Comparison of ENCODE assay signal across 18 cellular contexts in genomic region chr7:11170160-11170559, GRCh38.
A peak's percentile ranks its signal among the peaks of the same experiment; 100 is the strongest.
DNase-seq lines count a peak whose midpoint lies in the region; ATAC-seq and TF ChIP-seq lines count a peak whose summit lies in the region.
"Had no signal": no experiment of that assay in that cellular context is flagged by ENCODE, and none has a peak within 500 bp of the region (broad histone marks: within the 10 kb centered on the region; RNA-seq: fewer than 3 reads in every experiment).

No MANE protein-coding gene starts in this region.

- no peak for TF ChIP-seq CTCF in PC-3 (conservative IDR thresholded peaks at IDR 0.05; ENCODE audit: low read depth, low read length)
- no peak for TF ChIP-seq CTCF in right lobe of liver (IDR thresholded peaks at IDR 0.05)
- no peak for TF ChIP-seq CTCF in BE2C (IDR thresholded peaks at IDR 0.05; ENCODE audit: low read depth, low read length)

- H3K79me2 ChIP-seq in PC-3 (ENCODE audit: low read length) = no peaks in the 10 kb centered on the region

- DNase-seq in DMS153 (lab: John Stamatoyannopoulos, UW) (peak; percentile 50), NCI-H187 (lab: John Stamatoyannopoulos, UW) (peak; percentile 28 to 53), PC-3 (no peak), right lobe of liver (no peak), BE2C (no peak), foreskin melanocyte (no peak)
- no peak for DNase-seq in activated CD4-positive, alpha-beta T cell treated with anti-CD3 and anti-CD28 coated beads for 36 hours
- DNase-seq: activated B cell treated with CpG ODN at 0.5 μM for 24 hours; activated CD8-positive, alpha-beta memory T cell treated with anti-CD3 and anti-CD28 coated beads, Interleukin-2, amount 10 ng/mL, durations not matched to agents 7 days and 5 days; activated naive CD4-positive, alpha-beta T cell; DMS53; HCEC 1CT; mesendoderm; NCI-H2107; PC-9; stomach had no signal

- POLR2A ChIA-PET in PC-3 (lab: Charles Lee; ENCODE audit: unreplicated experiment) = no interaction called here
- POLR2A ChIA-PET in activated CD4-positive, alpha-beta T cell treated with anti-CD3 and anti-CD28 coated beads for 36 hours (lab: Charles Lee) = interaction anchor here (0.6 kb wide), 1 partner anchor 16 kb away, joined by 5 read pairs; no protein-coding TSS in a partner anchor

- H3K4me1 ChIP-seq in PC-3 (ENCODE audit: insufficient read depth, low read length) (no peaks in the 10 kb centered on the region), right lobe of liver (peaks cover 0 to 12% (median 2%) of the 10 kb centered on the region in 4 donors), BE2C (peaks cover 5% of the 10 kb centered on the region; the same call in 1 of the 2 replicates)

- H3K4me3 Mint-ChIP-seq in activated CD4-positive, alpha-beta T cell treated with anti-CD3 and anti-CD28 coated beads for 36 hours = no peak overlapping the region
- H3K4me3 Mint-ChIP-seq: activated B cell treated with CpG ODN at 0.5 μM for 24 hours; activated CD8-positive, alpha-beta memory T cell treated with anti-CD3 and anti-CD28 coated beads, Interleukin-2, amount 10 ng/mL, durations not matched to agents 7 days and 5 days had no signal

- no peaks in the 10 kb centered on the region for H4K20me1 ChIP-seq in PC-3 (ENCODE audit: low read length)

- H3K36me3 ChIP-seq in PC-3 (ENCODE audit: low read depth, low read length) (no peaks in the 10 kb centered on the region), right lobe of liver (no peaks in the 10 kb centered on the region), BE2C (no peaks in the 10 kb centered on the region)
- H3K36me3 ChIP-seq: stomach had no signal

- CTCF ChIA-PET in PC-3 (lab: Charles Lee) = no interaction called here
- CTCF ChIA-PET in activated CD4-positive, alpha-beta T cell treated with anti-CD3 and anti-CD28 coated beads for 36 hours (lab: Charles Lee) = interaction anchor here (1.0 kb wide), 1 partner anchor 42 kb away, joined by 3 read pairs; no protein-coding TSS in a partner anchor

- H3K27ac Mint-ChIP-seq in activated CD4-positive, alpha-beta T cell treated with anti-CD3 and anti-CD28 coated beads for 36 hours = no peak overlapping the region
- H3K27ac Mint-ChIP-seq: activated B cell treated with CpG ODN at 0.5 μM for 24 hours; activated CD8-positive, alpha-beta memory T cell treated with anti-CD3 and anti-CD28 coated beads, Interleukin-2, amount 10 ng/mL, durations not matched to agents 7 days and 5 days had no signal

- H3K9me3 Mint-ChIP-seq in activated CD4-positive, alpha-beta T cell treated with anti-CD3 and anti-CD28 coated beads for 36 hours (ENCODE audit: low read depth) = no peaks in the 10 kb centered on the region
- H3K9me3 Mint-ChIP-seq: activated B cell treated with CpG ODN at 0.5 μM for 24 hours had no signal

- peaks cover 14% of the 10 kb centered on the region for H3K4me1 Mint-ChIP-seq in activated CD4-positive, alpha-beta T cell treated with anti-CD3 and anti-CD28 coated beads for 36 hours
- H3K4me1 Mint-ChIP-seq: activated B cell treated with CpG ODN at 0.5 μM for 24 hours had no signal

- no peaks in the 10 kb centered on the region for H3K27me3 ChIP-seq in PC-3 (ENCODE audit: low read length)
- H3K27me3 ChIP-seq in right lobe of liver = no peaks in the 10 kb centered on the region
- H3K27me3 ChIP-seq in BE2C = no peaks in the 10 kb centered on the region
- H3K27me3 ChIP-seq: stomach had no signal

- BruUV-seq in PC-3 (replicated peaks; lab: Mats Ljungman, UMichigan) = no TSS peak

- H2AFZ ChIP-seq in PC-3 (ENCODE audit: low read length) = no peak overlapping the region
- H2AFZ ChIP-seq: PC-9 had no signal

- no peak for TF ChIP-seq POLR2A in right lobe of liver (IDR thresholded peaks at IDR 0.05)

- no peak overlapping the region for H3K4me3 ChIP-seq in PC-3 (ENCODE audit: low read length)
- H3K4me3 ChIP-seq in right lobe of liver = no peak overlapping the region
- no peak overlapping the region for H3K4me3 ChIP-seq in BE2C (ENCODE audit: low read depth, low read length)
- H3K4me3 ChIP-seq: K562, PC-9, stomach had no signal

- no peak overlapping the region for H3K27ac ChIP-seq in PC-3 (ENCODE audit: low read length)
- H3K27ac ChIP-seq in right lobe of liver = peak overlapping the region in 1 of 3 donors; percentile 6
- H3K27ac ChIP-seq: PC-9, stomach had no signal

- peaks cover 2% of the 10 kb centered on the region for H3K36me3 Mint-ChIP-seq in activated CD4-positive, alpha-beta T cell treated with anti-CD3 and anti-CD28 coated beads for 36 hours (ENCODE audit: low read depth)
- H3K36me3 Mint-ChIP-seq: activated CD8-positive, alpha-beta memory T cell treated with anti-CD3 and anti-CD28 coated beads, Interleukin-2, amount 10 ng/mL, durations not matched to agents 7 days and 5 days had no signal

- no peaks in the 10 kb centered on the region for H3K9me2 ChIP-seq in PC-3 (replicated peaks; ENCODE audit: low read length)

- ATAC-seq in PC-3 (peak; percentile 53), right lobe of liver (peak; percentile 56 to 88 (median 75)), GM18873 (IDR thresholded peaks at IDR 0.05; ENCODE audit: low FRiP score, unreplicated experiment) (no peak)
- ATAC-seq in activated CD4-positive, alpha-beta T cell treated with anti-CD3 and anti-CD28 coated beads for 36 hours = no peak
- ATAC-seq: activated CD8-positive, alpha-beta memory T cell treated with anti-CD3 and anti-CD28 coated beads, Interleukin-2, amount 10 ng/mL, durations not matched to agents 7 days and 5 days; K562 had no signal

- intact Hi-C loops in PC-3 (cut with micrococcal nuclease) = no loop called here
- intact Hi-C loops in right lobe of liver (cut with DNase I) = no loop called here
- intact Hi-C loops in activated CD4-positive, alpha-beta T cell treated with anti-CD3 and anti-CD28 coated beads for 36 hours (cut with DNase I, micrococcal nuclease) = no loop called here

- H3K27me3 Mint-ChIP-seq in activated CD4-positive, alpha-beta T cell treated with anti-CD3 and anti-CD28 coated beads for 36 hours = no peaks in the 10 kb centered on the region
- H3K27me3 Mint-ChIP-seq: activated B cell treated with CpG ODN at 0.5 μM for 24 hours; activated CD8-positive, alpha-beta memory T cell treated with anti-CD3 and anti-CD28 coated beads, Interleukin-2, amount 10 ng/mL, durations not matched to agents 7 days and 5 days had no signal

- 34% methylated on average over 2 of the region's 2 CpGs for WGBS in right lobe of liver (ENCODE audit: insufficient coverage, low coverage, low lambda C conversion rate, missing lambda C conversion rate)

- no peak overlapping the region for H3K4me2 ChIP-seq in PC-3 (ENCODE audit: low read length)
- H3K4me2 ChIP-seq: PC-9 had no signal

- no peak overlapping the region for H3K9ac ChIP-seq in PC-3 (ENCODE audit: low read length)

- H3K9me3 ChIP-seq in PC-3 (ENCODE audit: low read length) = no peaks in the 10 kb centered on the region
- no peaks in the 10 kb centered on the region for H3K9me3 ChIP-seq in right lobe of liver
- no peaks in the 10 kb centered on the region for H3K9me3 ChIP-seq in BE2C
- H3K9me3 ChIP-seq: stomach had no signal

- no peaks in the 10 kb centered on the region for H3F3A ChIP-seq in PC-3 (ENCODE audit: low read length, unreplicated experiment)

Comparison
In these comparisons a context has a peak if more than half of its experiments do, and no peak if none do; other contexts are left out.
1. DNase-seq: peak in DMS153 (single experiment) and NCI-H187 (2 of 2); none in PC-3 (single experiment), right lobe of liver (0 of 3), BE2C (single experiment), foreskin melanocyte (single experiment) and activated CD4-positive, alpha-beta T cell treated with anti-CD3 and anti-CD28 coated beads for 36 hours (single experiment).
2. ATAC-seq: peak in PC-3 (single experiment) and right lobe of liver (4 of 4); none in GM18873 (single experiment) and activated CD4-positive, alpha-beta T cell treated with anti-CD3 and anti-CD28 coated beads for 36 hours (single experiment).